In genomic region chr2:216372761-216373291, GRCh38 we compare ENCODE assay signal across 1 cellular context.
A peak's percentile ranks its signal among the peaks of the same experiment; 100 is the strongest.
TF ChIP-seq lines count a peak whose summit lies in the region.

No MANE protein-coding gene starts in this region.

TF ChIP-seq in SK-N-SH, 30 proteins besides CTCF, POLR2A, EP300 and RAD21 (continued from another document):
- TF ChIP-seq TEAD4 (IDR thresholded peaks at IDR 0.05; ENCODE audit: borderline replicate concordance, insufficient read depth): peak; percentile 89
TF ChIP-seq in SK-N-SH: peak in this region for 7.
